9 cellular contexts compared by ENCODE assay signal in genomic region chr12:47317182-47317915, GRCh38.
DNase-seq lines count a peak whose midpoint lies in the region; ATAC-seq and TF ChIP-seq lines count a peak whose summit lies in the region.
"Had no signal": no experiment of that assay in that cellular context is flagged by ENCODE, and none has a peak within 500 bp of the region (broad histone marks: within the 10 kb centered on the region; RNA-seq: fewer than 3 reads in every experiment).

No MANE protein-coding gene starts in this region.

- H3K27ac ChIP-seq in VCaP (peak overlapping the region; percentile 43), foreskin keratinocyte (no peak overlapping the region)

- peak overlapping the region; percentile 49 for H3K27ac Mint-ChIP-seq in activated T-cell treated with anti-CD3 and anti-CD28 coated beads, Interleukin-2, amount 50 U/mL, for 72 hours
- peak overlapping the region; percentile 11 for H3K27ac Mint-ChIP-seq in stimulated activated effector memory CD8-positive, alpha-beta T cell treated with anti-CD3 and anti-CD28 coated beads, Interleukin-12 subunit alpha, Interleukin-12 subunit beta, amount 100 ng/mL, for 72 hours

- no peaks in the 10 kb centered on the region for H3K27me3 Mint-ChIP-seq in activated T-cell treated with anti-CD3 and anti-CD28 coated beads, Interleukin-2, amount 50 U/mL, for 72 hours (ENCODE audit: low read depth)

- DNase-seq in activated T-cell treated with anti-CD3 and anti-CD28 coated beads, Interleukin-2, amount 50 U/mL, for 72 hours, result no peak
- DNase-seq in activated T-cell treated with anti-CD3 and anti-CD28 coated beads for 4 hours (no peak), foreskin keratinocyte (no peak), ureter (ENCODE audit: low spot score) (no peak)
- DNase-seq in stimulated activated effector memory CD8-positive, alpha-beta T cell treated with anti-CD3 and anti-CD28 coated beads, Interleukin-12 subunit alpha, Interleukin-12 subunit beta, amount 100 ng/mL, for 72 hours (ENCODE audit: low spot score in 2 of 2), result no peak
- DNase-seq in stimulated activated CD4-positive, alpha-beta T cell treated with anti-CD3 and anti-CD28 coated beads, Interleukin-1b, Interleukin-23, amount 100 ng/mL, for 48 hours, result no peak
- DNase-seq: amniotic stem cell had no signal

- H3K4me1 ChIP-seq in foreskin keratinocyte, result no peaks in the 10 kb centered on the region

- no peaks in the 10 kb centered on the region for H3K27me3 ChIP-seq in foreskin keratinocyte

- no peak for TF ChIP-seq CTCF in VCaP (conservative IDR thresholded peaks at IDR 0.05)
- no peak for TF ChIP-seq CTCF in foreskin keratinocyte (conservative IDR thresholded peaks at IDR 0.05)

- peaks cover 0 to 4% of the 10 kb centered on the region in 2 donors for H3K36me3 Mint-ChIP-seq in activated T-cell treated with anti-CD3 and anti-CD28 coated beads, Interleukin-2, amount 50 U/mL, for 72 hours (ENCODE audit: insufficient read depth in 2 of 2)
- no peaks in the 10 kb centered on the region for H3K36me3 Mint-ChIP-seq in stimulated activated effector memory CD8-positive, alpha-beta T cell treated with anti-CD3 and anti-CD28 coated beads, Interleukin-12 subunit alpha, Interleukin-12 subunit beta, amount 100 ng/mL, for 72 hours

- ATAC-seq in activated T-cell treated with anti-CD3 and anti-CD28 coated beads, Interleukin-2, amount 50 U/mL, for 72 hours (replicated peaks in 1 of 2), result no peak
- ATAC-seq in HG02610 (IDR thresholded peaks at IDR 0.05; ENCODE audit: unreplicated experiment), result peak; percentile 62
- no peak for ATAC-seq in stimulated activated effector memory CD8-positive, alpha-beta T cell treated with anti-CD3 and anti-CD28 coated beads, Interleukin-12 subunit alpha, Interleukin-12 subunit beta, amount 100 ng/mL, for 72 hours
- no peak for ATAC-seq in foreskin keratinocyte

- peaks cover 27% of the 10 kb centered on the region for H3K4me1 Mint-ChIP-seq in activated T-cell treated with anti-CD3 and anti-CD28 coated beads, Interleukin-2, amount 50 U/mL, for 72 hours (ENCODE audit: low read depth)
- peaks cover 15% of the 10 kb centered on the region for H3K4me1 Mint-ChIP-seq in stimulated activated effector memory CD8-positive, alpha-beta T cell treated with anti-CD3 and anti-CD28 coated beads, Interleukin-12 subunit alpha, Interleukin-12 subunit beta, amount 100 ng/mL, for 72 hours

- peak overlapping the region in 1 of 2 donors; percentile 40 for H3K4me3 Mint-ChIP-seq in activated T-cell treated with anti-CD3 and anti-CD28 coated beads, Interleukin-2, amount 50 U/mL, for 72 hours
- peak overlapping the region; percentile 36 for H3K4me3 Mint-ChIP-seq in stimulated activated effector memory CD8-positive, alpha-beta T cell treated with anti-CD3 and anti-CD28 coated beads, Interleukin-12 subunit alpha, Interleukin-12 subunit beta, amount 100 ng/mL, for 72 hours

- no peaks in the 10 kb centered on the region for H3K9me3 Mint-ChIP-seq in activated T-cell treated with anti-CD3 and anti-CD28 coated beads, Interleukin-2, amount 50 U/mL, for 72 hours
- H3K9me3 Mint-ChIP-seq in stimulated activated effector memory CD8-positive, alpha-beta T cell treated with anti-CD3 and anti-CD28 coated beads, Interleukin-12 subunit alpha, Interleukin-12 subunit beta, amount 100 ng/mL, for 72 hours, result no peaks in the 10 kb centered on the region
